9 cellular contexts compared by ENCODE assay signal in genomic region chr12:5428332-5429221, GRCh38. TPM values are rescaled to one million over a fixed set of nuclear protein-coding genes. Genes with fewer than 3 reads are reported as not detected.
DNase-seq lines count a peak whose midpoint lies in the region; ATAC-seq and TF ChIP-seq lines count a peak whose summit lies in the region.
"Had no signal": no experiment of that assay in that cellular context is flagged by ENCODE, and none has a peak within 500 bp of the region (broad histone marks: within the 10 kb centered on the region; RNA-seq: fewer than 3 reads in every experiment).

No MANE protein-coding gene starts in this region.

- no peaks in the 10 kb centered on the region for H3K9me3 ChIP-seq in fibroblast of lung (ENCODE audit: control insufficient read depth, insufficient read depth, low read depth, low read length)

- peaks cover 4% of the 10 kb centered on the region for H3K4me1 ChIP-seq in fibroblast of lung (ENCODE audit: control insufficient read depth, extremely low read depth, insufficient read depth, low read length)

- peak overlapping the region; percentile 1 for H3K4me2 ChIP-seq in fibroblast of lung (ENCODE audit: extremely low read depth, insufficient read depth, low read length)

- TF ChIP-seq CTCF in GM13977 (IDR thresholded peaks at IDR 0.05; ENCODE audit: extremely low read depth, insufficient read depth, missing control alignments) (peak; percentile 26), fibroblast of lung (conservative IDR thresholded peaks at IDR 0.05 in 1 of 2, IDR thresholded peaks at IDR 0.05 in 1 of 2; ENCODE audit: low read depth in 1 of 2, low read length in 2 of 2) (peak; percentile 54 to 70), retinal pigment epithelial cell (conservative IDR thresholded peaks at IDR 0.05; ENCODE audit: low read depth, low read length) (peak; percentile 32)

- no peak overlapping the region for H3K9ac ChIP-seq in fibroblast of lung (ENCODE audit: insufficient read depth, low read length)

- no peaks in the 10 kb centered on the region for H3K36me3 ChIP-seq in fibroblast of lung (ENCODE audit: control insufficient read depth, insufficient read depth, low read length)

- DNase-seq in GM13977 (ENCODE audit: low spot score) (no peak), NCI-H748 treated with DMSO at 0.1 percent for 48 hours (lab: John Stamatoyannopoulos, UW) (peak; percentile 26), fibroblast of lung (ENCODE audit: low read depth in 2 of 2) (peak; percentile 23 to 58), retinal pigment epithelial cell (ENCODE audit: low read depth) (no peak), GOT3 (lab: John Stamatoyannopoulos, UW) (no peak), NCI-H1436 treated with DMSO at 0.1 percent for 48 hours (lab: John Stamatoyannopoulos, UW) (no peak)

- in situ Hi-C loops in GM13977 (cut with MboI; ENCODE audit: low pct_unique_long_range_greater_than_20kb, low sequenced_read_pairs, unreplicated experiment): no loop called here

- H4K20me1 ChIP-seq in fibroblast of lung (ENCODE audit: control insufficient read depth, extremely low read depth, insufficient read depth, low read length): no peaks in the 10 kb centered on the region

- peaks cover 12% of the 10 kb centered on the region for H3K79me2 ChIP-seq in fibroblast of lung (ENCODE audit: control insufficient read depth, insufficient read depth, low read length)

- no peak overlapping the region for H2AFZ ChIP-seq in fibroblast of lung (ENCODE audit: low read length)

- H3K4me3 ChIP-seq in fibroblast of lung (replicated peaks in 1 of 4; ENCODE audit: control extremely low read depth in 1 of 4, insufficient read depth in 1 of 4, low read depth in 3 of 4, low read length in 4 of 4): no peak overlapping the region
- no peak overlapping the region for H3K4me3 ChIP-seq in retinal pigment epithelial cell (ENCODE audit: low read length)

- no peak overlapping the region for H3K27ac ChIP-seq in fibroblast of lung (ENCODE audit: insufficient read depth, low read length)

- ATAC-seq in GM21717 (IDR thresholded peaks at IDR 0.05; ENCODE audit: unreplicated experiment) (no peak), HG03520 (IDR thresholded peaks at IDR 0.05; ENCODE audit: unreplicated experiment) (no peak)

- H3K27me3 ChIP-seq in fibroblast of lung (ENCODE audit: control insufficient read depth, insufficient read depth, low read length): peaks cover 9% of the 10 kb centered on the region

RNA-seq across cellular contexts. Expression of gene NTF3, which starts 3.3 kb away (rescaled TPM):
- 1.5 and 5.9 TPM in 2 replicates for total RNA-seq in fibroblast of lung
- polyA plus RNA-seq in fibroblast of lung: 11.2 and 12.5 TPM in 2 replicates
- polyA plus RNA-seq in fibroblast of lung (2012): 9.5 and 10.2 TPM in 2 replicates
- polyA minus RNA-seq in fibroblast of lung (ENCODE audit: low replicate concordance): 13.3 and 14.7 TPM in 2 replicates
- total RNA-seq: NCI-H460 had no signal

Comparison
In these comparisons a context has a peak if more than half of its experiments do, and no peak if none do; other contexts are left out.
1. DNase-seq: peak in NCI-H748 treated with DMSO at 0.1 percent for 48 hours (single experiment) and fibroblast of lung (2 of 2); none in GM13977 (single experiment), retinal pigment epithelial cell (single experiment), GOT3 (single experiment) and NCI-H1436 treated with DMSO at 0.1 percent for 48 hours (single experiment).
2. Peak in every context shown above with its lines, with median percentiles within 50 percentile points of each other: CTCF ChIP-seq.